1 cellular context compared by ENCODE assay signal in the genomic region with DNA sequence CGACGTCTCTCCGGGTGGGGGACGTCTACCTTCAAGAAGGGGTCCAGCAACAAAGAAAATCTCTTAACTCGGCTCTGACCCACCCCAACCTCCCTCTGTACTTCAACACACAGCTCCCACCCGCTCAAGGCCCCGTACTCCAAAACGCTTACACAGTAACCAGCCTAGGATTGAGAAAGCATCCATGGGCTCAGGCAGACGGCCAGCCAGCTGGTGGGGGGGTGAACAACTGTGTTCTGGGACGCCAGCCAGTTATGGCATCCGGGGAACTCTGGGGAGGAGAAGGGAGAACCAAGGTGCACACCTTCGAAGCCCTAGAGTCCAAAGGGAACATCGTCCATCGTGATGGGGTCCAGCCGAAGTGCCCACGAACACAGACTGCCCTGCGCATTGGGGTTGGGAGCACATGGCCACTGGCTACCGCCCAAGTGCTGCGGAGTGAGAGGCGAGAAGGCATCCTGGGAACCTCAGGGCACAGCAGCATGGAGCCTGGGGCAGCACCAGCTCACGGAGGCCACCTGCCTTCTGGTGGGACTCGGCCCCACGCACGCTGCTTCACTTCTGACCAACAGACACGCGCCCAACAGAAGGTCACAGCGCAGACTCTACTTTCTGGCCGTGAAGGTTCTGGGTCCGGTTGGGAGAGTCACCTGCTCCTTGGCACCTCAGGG.
TF ChIP-seq lines count a peak whose summit lies in the region.

No MANE protein-coding gene starts in this region.

TF ChIP-seq in HepG2, 621 proteins besides CTCF, POLR2A, EP300 and RAD21 (continued from another document and continues in another):
- TF ChIP-seq ZNF788 (CRISPR knock-in tag; IDR thresholded peaks at IDR 0.05; ENCODE audit: borderline replicate concordance) (peak; percentile 81; the same call in 1 of the 2 replicates), PAF1 (CRISPR knock-in tag; IDR thresholded peaks at IDR 0.05) (peak; percentile 91; the same call in 1 of the 2 replicates), ZNF691 (CRISPR knock-in tag; IDR thresholded peaks at IDR 0.05; ENCODE audit: borderline replicate concordance, low read depth) (peak; percentile 79; the same call in 1 of the 2 replicates), MAFF (IDR thresholded peaks at IDR 0.05; ENCODE audit: low read depth, low read length) (no peak), PPARG (CRISPR knock-in tag; conservative IDR thresholded peaks at IDR 0.05) (no peak), YEATS4 (CRISPR knock-in tag; IDR thresholded peaks at IDR 0.05; ENCODE audit: borderline replicate concordance) (0 out of 2 replicates have a peak, but pooled peaks have one; percentile 3), TEF (CRISPR knock-in tag; IDR thresholded peaks at IDR 0.05) (0 out of 2 replicates have a peak, but pooled peaks have one; percentile 38), KAT8 (CRISPR knock-in tag; IDR thresholded peaks at IDR 0.05) (no peak), ZNF580 (CRISPR knock-in tag; IDR thresholded peaks at IDR 0.05; ENCODE audit: borderline replicate concordance, low read depth) (no peak), TCF7L2 (IDR thresholded peaks at IDR 0.05; ENCODE audit: low read depth, low read length) (no peak), ZNF282 (IDR thresholded peaks at IDR 0.05; ENCODE audit: partially characterized antibody) (no peak), RBM22 (optimal IDR thresholded peaks at IDR 0.05; ENCODE audit: low read length) (peak; percentile 99), ATM (IDR thresholded peaks at IDR 0.05; ENCODE audit: borderline replicate concordance) (no peak), MBNL3 (CRISPR knock-in tag; conservative IDR thresholded peaks at IDR 0.05) (no peak), MAFK (conservative IDR thresholded peaks at IDR 0.05 in 1 of 2, IDR thresholded peaks at IDR 0.05 in 1 of 2; ENCODE audit: low read length in 2 of 2) (no peak), ZBTB21 (CRISPR knock-in tag; IDR thresholded peaks at IDR 0.05) (no peak), TAF1 (CRISPR knock-in tag; IDR thresholded peaks at IDR 0.05) (no peak), ATF4 (CRISPR knock-in tag; IDR thresholded peaks at IDR 0.05) (no peak), ZNF329 (CRISPR knock-in tag; IDR thresholded peaks at IDR 0.05; ENCODE audit: low read depth) (no peak), PBX3 (CRISPR knock-in tag; IDR thresholded peaks at IDR 0.05; ENCODE audit: borderline replicate concordance) (no peak), HOMEZ (CRISPR knock-in tag; IDR thresholded peaks at IDR 0.05; ENCODE audit: low read depth) (no peak; the same call in 1 of the 2 replicates), ZC3H4 (CRISPR knock-in tag; IDR thresholded peaks at IDR 0.05; ENCODE audit: borderline replicate concordance) (0 out of 2 replicates have a peak, but pooled peaks have one; percentile 72), ISL2 (CRISPR knock-in tag; IDR thresholded peaks at IDR 0.05) (no peak), SIN3A (IDR thresholded peaks at IDR 0.05; ENCODE audit: borderline replicate concordance, low read depth, low read length) (no peak), ZNF562 (CRISPR knock-in tag; IDR thresholded peaks at IDR 0.05; ENCODE audit: borderline replicate concordance) (no peak), IRX3 (CRISPR knock-in tag; IDR thresholded peaks at IDR 0.05; ENCODE audit: borderline replicate concordance, low read depth) (0 out of 2 replicates have a peak, but pooled peaks have one; percentile 56), HNRNPH1 (optimal IDR thresholded peaks at IDR 0.05; ENCODE audit: low read depth, low read length) (peak; percentile 54), PLRG1 (conservative IDR thresholded peaks at IDR 0.05) (no peak), ZNF724P (CRISPR knock-in tag; IDR thresholded peaks at IDR 0.05; ENCODE audit: borderline replicate concordance) (no peak), KAT2B (IDR thresholded peaks at IDR 0.05; ENCODE audit: borderline replicate concordance, low read depth, low read length) (no peak), MEIS1 (CRISPR knock-in tag; IDR thresholded peaks at IDR 0.05; ENCODE audit: borderline replicate concordance) (no peak; the same call in 1 of the 2 replicates), ATF7 (IDR thresholded peaks at IDR 0.05) (no peak), ATF7 (CRISPR knock-in tag; IDR thresholded peaks at IDR 0.05) (peak; percentile 43; the same call in 1 of the 2 replicates), MAZ (IDR thresholded peaks at IDR 0.05; ENCODE audit: borderline replicate concordance, low read depth, low read length) (no peak), MAZ (CRISPR knock-in tag; IDR thresholded peaks at IDR 0.05; ENCODE audit: low read depth) (0 out of 2 replicates have a peak, but pooled peaks have one; percentile 4), NBN (conservative IDR thresholded peaks at IDR 0.05) (no peak), SIX4 (CRISPR knock-in tag; IDR thresholded peaks at IDR 0.05) (no peak), ZNF264 (CRISPR knock-in tag; IDR thresholded peaks at IDR 0.05) (no peak), AHR (CRISPR knock-in tag; IDR thresholded peaks at IDR 0.05) (no peak), CREM (IDR thresholded peaks at IDR 0.05) (no peak), CREM (CRISPR knock-in tag; IDR thresholded peaks at IDR 0.05) (no peak), ZNF263 (CRISPR knock-in tag; IDR thresholded peaks at IDR 0.05) (no peak), ZNF577 (CRISPR knock-in tag; IDR thresholded peaks at IDR 0.05; ENCODE audit: borderline replicate concordance, low read depth) (no peak), NFYC (CRISPR knock-in tag; IDR thresholded peaks at IDR 0.05) (no peak), KDM6A (CRISPR knock-in tag; IDR thresholded peaks at IDR 0.05; ENCODE audit: low read depth) (no peak), RFXAP (CRISPR knock-in tag; IDR thresholded peaks at IDR 0.05; ENCODE audit: borderline replicate concordance) (no peak), ZSCAN22 (CRISPR knock-in tag; IDR thresholded peaks at IDR 0.05) (no peak), ZZZ3 (CRISPR knock-in tag; IDR thresholded peaks at IDR 0.05; ENCODE audit: borderline replicate concordance) (0 out of 2 replicates have a peak, but pooled peaks have one; percentile 9), KAT7 (CRISPR knock-in tag; IDR thresholded peaks at IDR 0.05; ENCODE audit: borderline replicate concordance) (no peak), ZNF7 (CRISPR knock-in tag; IDR thresholded peaks at IDR 0.05) (no peak)
- TF ChIP-seq, protein P1, sequence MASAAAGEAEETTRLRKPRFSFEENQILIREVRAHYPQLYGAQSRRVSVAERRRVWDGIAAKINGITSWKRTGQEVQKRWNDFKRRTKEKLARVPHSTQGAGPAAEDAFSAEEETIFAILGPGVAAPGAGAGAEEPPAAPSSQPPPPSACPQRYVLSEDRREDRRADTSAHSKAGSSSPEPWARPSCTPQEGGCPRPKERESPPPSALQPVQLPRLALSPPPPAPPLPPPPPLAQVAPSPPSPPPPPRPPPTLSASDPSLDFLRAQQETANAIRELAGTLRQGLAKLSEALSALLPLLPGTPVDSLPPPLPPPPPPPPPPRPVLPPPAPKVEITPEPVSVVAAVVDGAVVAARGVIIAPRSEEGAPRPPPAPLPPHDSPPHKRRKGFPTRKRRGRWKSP (CRISPR knock-in tag; IDR thresholded peaks at IDR 0.05), result no peak
- TF ChIP-seq, protein P2, sequence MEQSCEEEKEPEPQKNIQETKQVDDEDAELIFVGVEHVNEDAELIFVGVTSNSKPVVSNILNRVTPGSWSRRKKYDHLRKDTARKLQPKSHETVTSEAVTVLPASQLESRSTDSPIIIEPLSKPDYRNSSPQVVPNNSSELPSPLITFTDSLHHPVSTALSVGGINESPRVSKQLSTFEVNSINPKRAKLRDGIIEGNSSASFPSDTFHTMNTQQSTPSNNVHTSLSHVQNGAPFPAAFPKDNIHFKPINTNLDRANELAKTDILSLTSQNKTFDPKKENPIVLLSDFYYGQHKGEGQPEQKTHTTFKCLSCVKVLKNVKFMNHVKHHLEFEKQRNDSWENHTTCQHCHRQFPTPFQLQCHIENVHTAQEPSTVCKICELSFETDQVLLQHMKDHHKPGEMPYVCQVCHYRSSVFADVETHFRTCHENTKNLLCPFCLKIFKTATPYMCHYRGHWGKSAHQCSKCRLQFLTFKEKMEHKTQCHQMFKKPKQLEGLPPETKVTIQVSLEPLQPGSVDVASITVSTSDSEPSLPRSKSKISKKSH (CRISPR knock-in tag; IDR thresholded peaks at IDR 0.05; ENCODE audit: borderline replicate concordance), result no peak
- TF ChIP-seq, protein P3, sequence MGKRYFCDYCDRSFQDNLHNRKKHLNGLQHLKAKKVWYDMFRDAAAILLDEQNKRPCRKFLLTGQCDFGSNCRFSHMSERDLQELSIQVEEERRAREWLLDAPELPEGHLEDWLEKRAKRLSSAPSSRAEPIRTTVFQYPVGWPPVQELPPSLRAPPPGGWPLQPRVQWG (CRISPR knock-in tag; IDR thresholded peaks at IDR 0.05; ENCODE audit: borderline replicate concordance, low read depth), result no peak
- TF ChIP-seq, protein P4, sequence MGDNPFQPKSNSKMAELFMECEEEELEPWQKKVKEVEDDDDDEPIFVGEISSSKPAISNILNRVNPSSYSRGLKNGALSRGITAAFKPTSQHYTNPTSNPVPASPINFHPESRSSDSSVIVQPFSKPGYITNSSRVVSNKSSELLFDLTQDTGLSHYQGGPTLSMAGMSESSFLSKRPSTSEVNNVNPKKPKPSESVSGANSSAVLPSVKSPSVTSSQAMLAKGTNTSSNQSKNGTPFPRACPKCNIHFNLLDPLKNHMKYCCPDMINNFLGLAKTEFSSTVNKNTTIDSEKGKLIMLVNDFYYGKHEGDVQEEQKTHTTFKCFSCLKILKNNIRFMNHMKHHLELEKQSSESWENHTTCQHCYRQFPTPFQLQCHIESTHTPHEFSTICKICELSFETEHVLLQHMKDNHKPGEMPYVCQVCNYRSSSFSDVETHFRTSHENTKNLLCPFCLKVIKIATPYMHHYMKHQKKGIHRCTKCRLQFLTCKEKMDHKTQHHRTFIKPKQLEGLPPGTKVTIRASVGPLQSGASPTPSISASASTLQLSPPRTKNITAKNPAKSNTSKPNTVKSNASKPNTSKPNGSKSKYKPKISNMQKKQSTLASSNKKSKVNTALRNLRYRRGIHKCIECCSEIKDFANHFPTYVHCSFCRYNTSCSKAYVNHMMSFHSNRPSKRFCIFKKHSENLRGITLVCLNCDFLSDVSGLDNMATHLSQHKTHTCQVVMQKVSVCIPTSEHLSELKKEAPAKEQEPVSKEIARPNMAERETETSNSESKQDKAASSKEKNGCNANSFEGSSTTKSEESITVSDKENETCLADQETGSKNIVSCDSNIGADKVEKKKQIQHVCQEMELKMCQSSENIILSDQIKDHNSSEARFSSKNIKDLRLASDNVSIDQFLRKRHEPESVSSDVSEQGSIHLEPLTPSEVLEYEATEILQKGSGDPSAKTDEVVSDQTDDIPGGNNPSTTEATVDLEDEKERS (CRISPR knock-in tag; IDR thresholded peaks at IDR 0.05), result 0 out of 2 replicates have a peak, but pooled peaks have one; percentile 68
- TF ChIP-seq, protein P5, sequence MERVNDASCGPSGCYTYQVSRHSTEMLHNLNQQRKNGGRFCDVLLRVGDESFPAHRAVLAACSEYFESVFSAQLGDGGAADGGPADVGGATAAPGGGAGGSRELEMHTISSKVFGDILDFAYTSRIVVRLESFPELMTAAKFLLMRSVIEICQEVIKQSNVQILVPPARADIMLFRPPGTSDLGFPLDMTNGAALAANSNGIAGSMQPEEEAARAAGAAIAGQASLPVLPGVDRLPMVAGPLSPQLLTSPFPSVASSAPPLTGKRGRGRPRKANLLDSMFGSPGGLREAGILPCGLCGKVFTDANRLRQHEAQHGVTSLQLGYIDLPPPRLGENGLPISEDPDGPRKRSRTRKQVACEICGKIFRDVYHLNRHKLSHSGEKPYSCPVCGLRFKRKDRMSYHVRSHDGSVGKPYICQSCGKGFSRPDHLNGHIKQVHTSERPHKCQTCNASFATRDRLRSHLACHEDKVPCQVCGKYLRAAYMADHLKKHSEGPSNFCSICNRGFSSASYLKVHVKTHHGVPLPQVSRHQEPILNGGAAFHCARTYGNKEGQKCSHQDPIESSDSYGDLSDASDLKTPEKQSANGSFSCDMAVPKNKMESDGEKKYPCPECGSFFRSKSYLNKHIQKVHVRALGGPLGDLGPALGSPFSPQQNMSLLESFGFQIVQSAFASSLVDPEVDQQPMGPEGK (CRISPR knock-in tag; IDR thresholded peaks at IDR 0.05), result peak; percentile 95
